Comparison of ENCODE assay signal across 28 cellular contexts in genomic region chrX:53211391-53211978, GRCh38. TPM values are rescaled to one million over a fixed set of nuclear protein-coding genes. Genes with fewer than 3 reads are reported as not detected.
A peak's percentile ranks its signal among the peaks of the same experiment; 100 is the strongest.
DNase-seq lines count a peak whose midpoint lies in the region; ATAC-seq lines count a peak whose summit lies in the region.
"Had no signal": no experiment of that assay in that cellular context is flagged by ENCODE, and none has a peak within 500 bp of the region (broad histone marks: within the 10 kb centered on the region; RNA-seq: fewer than 3 reads in every experiment).

No MANE protein-coding gene starts in this region.

- intact Hi-C loops in activated naive CD4-positive, alpha-beta T cell treated with anti-CD3 and anti-CD28 coated beads for 36 hours (cut with micrococcal nuclease), result no loop called here

- CTCF ChIA-PET in activated naive CD4-positive, alpha-beta T cell treated with anti-CD3 and anti-CD28 coated beads for 36 hours (lab: Charles Lee), result no interaction called here

- DNase-seq in activated naive CD4-positive, alpha-beta T cell treated with anti-CD3 and anti-CD28 coated beads for 36 hours, result no peak
- no peak for DNase-seq in activated naive CD4-positive, alpha-beta T cell treated with anti-CD3 and anti-CD28 coated beads, Interleukin-2, amount 50 U/mL, for 16 hours
- DNase-seq in NCI-H526 (lab: John Stamatoyannopoulos, UW), result peak; percentile 64 to 66
- peak; percentile 41 for DNase-seq in epithelial cell of prostate (ENCODE audit: low read depth, low spot score)
- no peak for DNase-seq in mucosa of gallbladder (ENCODE audit: low spot score)
- DNase-seq in effector memory CD4-positive, alpha-beta T cell, result no peak
- DNase-seq in LoVo (ENCODE audit: low spot score), result no peak
- DNase-seq: activated CD4-positive, alpha-beta T cell treated with anti-CD3 and anti-CD28 coated beads, Interleukin-2, amount 10 ng/mL, durations not matched to agents 7 days and 5 days; activated naive CD8-positive, alpha-beta T cell treated with anti-CD3 and anti-CD28 coated beads for 36 hours; cerebellar nuclear complex; foreskin fibroblast; hippocampal formation; immature natural killer cell; KBM-7; left ventricle myocardium inferior; naive thymus-derived CD8-positive, alpha-beta T cell; NCI-H146; NCI-H2171; NCI-H524 treated with DMSO at 0.1 percent for 48 hours; occipital lobe; retina; upper lobe of right lung; WERI-Rb-1 had no signal

- H3K9me3 ChIP-seq in effector memory CD4-positive, alpha-beta T cell (ENCODE audit: control insufficient read depth, low read length), result no peaks in the 10 kb centered on the region
- H3K9me3 ChIP-seq: ascending aorta, BLaER1, left ventricle myocardium inferior, upper lobe of right lung had no signal

- peak overlapping the region; percentile 46 for H3K27ac Mint-ChIP-seq in activated naive CD4-positive, alpha-beta T cell treated with anti-CD3 and anti-CD28 coated beads for 36 hours
- H3K27ac Mint-ChIP-seq: activated CD4-positive, alpha-beta T cell treated with anti-CD3 and anti-CD28 coated beads, Interleukin-2, amount 10 ng/mL, durations not matched to agents 7 days and 5 days; activated naive CD8-positive, alpha-beta T cell treated with anti-CD3 and anti-CD28 coated beads for 36 hours; activated T-helper 17 cell treated with anti-CD3 and anti-CD28 coated beads, Interleukin-2, amount 50 U/mL, for 72 hours; immature natural killer cell; mesothelial cell of epicardium had no signal

- peaks cover 78% of the 10 kb centered on the region for H3K36me3 ChIP-seq in effector memory CD4-positive, alpha-beta T cell (ENCODE audit: control insufficient read depth, insufficient read depth, low read length)

- no peak overlapping the region for H3K4me3 Mint-ChIP-seq in activated naive CD4-positive, alpha-beta T cell treated with anti-CD3 and anti-CD28 coated beads for 36 hours
- H3K4me3 Mint-ChIP-seq: activated CD4-positive, alpha-beta T cell treated with anti-CD3 and anti-CD28 coated beads, Interleukin-2, amount 10 ng/mL, durations not matched to agents 7 days and 5 days; activated naive CD8-positive, alpha-beta T cell treated with anti-CD3 and anti-CD28 coated beads for 36 hours; activated T-helper 17 cell treated with anti-CD3 and anti-CD28 coated beads, Interleukin-2, amount 50 U/mL, for 72 hours; immature natural killer cell; mesothelial cell of epicardium; naive thymus-derived CD8-positive, alpha-beta T cell had no signal

- no peaks in the 10 kb centered on the region for H3K27me3 ChIP-seq in effector memory CD4-positive, alpha-beta T cell (replicated peaks; ENCODE audit: control insufficient read depth, insufficient read depth, low read length, poor library complexity, severe bottlenecking)
- H3K27me3 ChIP-seq: ascending aorta, BLaER1, upper lobe of right lung had no signal

- H3K4me1 ChIP-seq in effector memory CD4-positive, alpha-beta T cell (ENCODE audit: control insufficient read depth, insufficient read depth, low read length, poor library complexity, severe bottlenecking), result no peaks in the 10 kb centered on the region
- H3K4me1 ChIP-seq: ascending aorta, BLaER1, left ventricle myocardium inferior, upper lobe of right lung had no signal

- peaks cover 27% of the 10 kb centered on the region for H3K36me3 Mint-ChIP-seq in activated naive CD4-positive, alpha-beta T cell treated with anti-CD3 and anti-CD28 coated beads for 36 hours (ENCODE audit: low read depth)

- no peaks in the 10 kb centered on the region for H3K4me1 Mint-ChIP-seq in activated naive CD4-positive, alpha-beta T cell treated with anti-CD3 and anti-CD28 coated beads for 36 hours (ENCODE audit: low read depth)
- H3K4me1 Mint-ChIP-seq: activated CD4-positive, alpha-beta T cell treated with anti-CD3 and anti-CD28 coated beads, Interleukin-2, amount 10 ng/mL, durations not matched to agents 7 days and 5 days; activated T-helper 17 cell treated with anti-CD3 and anti-CD28 coated beads, Interleukin-2, amount 50 U/mL, for 72 hours; immature natural killer cell; mesothelial cell of epicardium; naive thymus-derived CD8-positive, alpha-beta T cell had no signal

- H3K4me3 ChIP-seq in effector memory CD4-positive, alpha-beta T cell (ENCODE audit: insufficient read depth, low read depth, low read length, poor library complexity, severe bottlenecking), result no peak overlapping the region
- H3K4me3 ChIP-seq: ascending aorta, BLaER1, left ventricle myocardium inferior, upper lobe of right lung had no signal

- H3K9me3 Mint-ChIP-seq in activated naive CD4-positive, alpha-beta T cell treated with anti-CD3 and anti-CD28 coated beads for 36 hours, result no peaks in the 10 kb centered on the region
- H3K9me3 Mint-ChIP-seq: activated CD4-positive, alpha-beta T cell treated with anti-CD3 and anti-CD28 coated beads, Interleukin-2, amount 10 ng/mL, durations not matched to agents 7 days and 5 days; activated naive CD8-positive, alpha-beta T cell treated with anti-CD3 and anti-CD28 coated beads for 36 hours; activated T-helper 17 cell treated with anti-CD3 and anti-CD28 coated beads, Interleukin-2, amount 50 U/mL, for 72 hours; immature natural killer cell; naive thymus-derived CD8-positive, alpha-beta T cell had no signal

- peak overlapping the region; percentile 54 for H3K27ac ChIP-seq in epithelial cell of prostate
- no peak overlapping the region for H3K27ac ChIP-seq in effector memory CD4-positive, alpha-beta T cell (ENCODE audit: insufficient read depth, low read length, poor library complexity, severe bottlenecking)
- H3K27ac ChIP-seq: ascending aorta, BLaER1, left ventricle myocardium inferior, upper lobe of right lung, WERI-Rb-1 had no signal

- no peak for ATAC-seq in GM21367 (IDR thresholded peaks at IDR 0.05; ENCODE audit: unreplicated experiment)
- ATAC-seq: activated T-helper 17 cell treated with anti-CD3 and anti-CD28 coated beads, Interleukin-2, amount 50 U/mL, for 72 hours; naive thymus-derived CD8-positive, alpha-beta T cell; upper lobe of right lung had no signal

- H3K27me3 Mint-ChIP-seq in activated naive CD4-positive, alpha-beta T cell treated with anti-CD3 and anti-CD28 coated beads for 36 hours (ENCODE audit: low read depth), result no peaks in the 10 kb centered on the region
- H3K27me3 Mint-ChIP-seq: activated CD4-positive, alpha-beta T cell treated with anti-CD3 and anti-CD28 coated beads, Interleukin-2, amount 10 ng/mL, durations not matched to agents 7 days and 5 days; activated naive CD8-positive, alpha-beta T cell treated with anti-CD3 and anti-CD28 coated beads for 36 hours; activated T-helper 17 cell treated with anti-CD3 and anti-CD28 coated beads, Interleukin-2, amount 50 U/mL, for 72 hours; naive thymus-derived CD8-positive, alpha-beta T cell had no signal

RNA-seq across cellular contexts. Expression of gene KDM5C, which starts 13.5 kb away (rescaled TPM):
- 10 to 100 TPM; 67.4 to 68.2 TPM for total RNA-seq in activated naive CD4-positive, alpha-beta T cell treated with anti-CD3 and anti-CD28 coated beads for 36 hours
- total RNA-seq in mucosa of gallbladder, result 140 TPM

Comparison
In these comparisons a context has a peak if more than half of its experiments do, and no peak if none do; other contexts are left out.
1. DNase-seq: peak in NCI-H526 (2 of 2) and epithelial cell of prostate (single experiment); none in activated naive CD4-positive, alpha-beta T cell treated with anti-CD3 and anti-CD28 coated beads for 36 hours (single experiment), activated naive CD4-positive, alpha-beta T cell treated with anti-CD3 and anti-CD28 coated beads, Interleukin-2, amount 50 U/mL, for 16 hours (single experiment), mucosa of gallbladder (single experiment), effector memory CD4-positive, alpha-beta T cell (0 of 3) and LoVo (single experiment).